Comparison of ENCODE assay signal across 2 cellular contexts in the genomic region with DNA sequence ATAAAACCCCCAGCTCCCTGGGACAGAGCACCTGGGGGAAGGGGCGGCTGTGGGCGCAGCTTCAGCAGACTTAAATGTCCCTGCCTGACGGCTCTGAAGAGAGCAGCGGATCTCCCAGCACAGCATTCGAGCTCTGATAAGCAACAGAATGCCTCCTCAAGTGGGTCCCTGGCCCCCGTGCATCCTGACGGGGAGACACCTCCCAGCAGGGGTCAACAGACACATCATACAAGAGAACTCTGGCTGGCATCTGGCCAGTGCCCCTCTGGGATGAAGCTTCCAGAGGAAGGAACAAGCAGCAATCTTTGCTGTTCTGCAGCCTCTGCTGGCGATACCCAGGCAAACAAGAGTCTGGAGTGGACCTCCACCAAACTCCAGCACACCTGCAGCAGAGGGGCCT. TPM values are rescaled to one million over a fixed set of nuclear protein-coding genes. Genes with fewer than 3 reads are reported as not detected.
"Had no signal": no experiment of that assay in that cellular context is flagged by ENCODE, and none has a peak within 500 bp of the region (broad histone marks: within the 10 kb centered on the region; RNA-seq: fewer than 3 reads in every experiment).

No MANE protein-coding gene starts in this region.

RNA-seq across cellular contexts. Expression of a gene that starts 35.4 kb away (rescaled TPM):
- total RNA-seq: PC-3, SJSA1 had no signal
